Comparison of ENCODE assay signal across 6 cellular contexts in the genomic region with DNA sequence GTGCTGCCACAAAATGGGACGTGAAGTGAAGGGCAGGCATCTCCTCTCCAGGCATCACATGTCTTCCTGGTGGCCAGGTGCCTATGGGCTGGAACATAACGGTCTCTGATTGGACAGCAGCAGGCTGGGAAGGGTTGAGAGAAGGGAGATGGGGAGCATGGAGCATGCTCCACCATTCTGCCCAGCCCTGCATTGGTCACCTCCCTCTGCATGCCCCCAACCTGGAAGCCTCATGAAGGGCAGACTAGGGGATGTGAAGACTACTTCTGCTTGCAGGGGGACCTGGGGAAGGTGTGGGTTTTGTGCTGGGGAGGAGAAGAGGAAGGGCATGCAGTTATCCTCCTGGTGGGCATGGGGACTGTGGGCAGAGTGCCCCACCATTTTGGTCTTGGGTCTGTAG.
"Had no signal": no experiment of that assay in that cellular context is flagged by ENCODE, and none has a peak within 500 bp of the region (broad histone marks: within the 10 kb centered on the region; RNA-seq: fewer than 3 reads in every experiment).

No MANE protein-coding gene starts in this region.

- ATAC-seq: K562 had no signal

- H3K4me3 ChIP-seq: GM23248, HAP-1, K562 had no signal

- H3K4me1 ChIP-seq: HAP-1 had no signal

- H3K27ac ChIP-seq: GM23248 had no signal

- H3K36me3 ChIP-seq: HAP-1 had no signal

- H3K9me3 ChIP-seq: HAP-1 had no signal

- DNase-seq: GM23248, GOT3, H7, IMR-90 had no signal
